2 cellular contexts compared by ENCODE assay signal in genomic region chr13:50187352-50188029, GRCh38.
TF ChIP-seq lines count a peak whose summit lies in the region.

No MANE protein-coding gene starts in this region.

TF ChIP-seq in K562, 482 proteins besides CTCF, POLR2A, EP300 and RAD21 (continued from another document):
- no peak for TF ChIP-seq ZNF639 (CRISPR knock-in tag; conservative IDR thresholded peaks at IDR 0.05 in 1 of 2, IDR thresholded peaks at IDR 0.05 in 1 of 2)
- TF ChIP-seq RFX7 (CRISPR knock-in tag; IDR thresholded peaks at IDR 0.05) = no peak
- peak; percentile 29; the same call in 1 of the 2 replicates for TF ChIP-seq PKNOX1 (IDR thresholded peaks at IDR 0.05)
- peak; percentile 55; the same call in 1 of the 2 replicates for TF ChIP-seq CEBPG (CRISPR knock-in tag; IDR thresholded peaks at IDR 0.05)
- TF ChIP-seq CEBPG (tag; conservative IDR thresholded peaks at IDR 0.05 in 1 of 2, IDR thresholded peaks at IDR 0.05 in 1 of 2) = peak; percentile 74 to 75
- no peak for TF ChIP-seq REST (CRISPR knock-in tag; IDR thresholded peaks at IDR 0.05; ENCODE audit: low read depth)
- TF ChIP-seq POLR3A (IDR thresholded peaks at IDR 0.05; ENCODE audit: borderline replicate concordance, extremely low read depth, insufficient read depth, insufficient read length) = no peak
- no peak for TF ChIP-seq ARHGAP35 (IDR thresholded peaks at IDR 0.05; ENCODE audit: partially characterized antibody)
- TF ChIP-seq ATF3 (IDR thresholded peaks at IDR 0.05) = peak; percentile 29; the same call in 1 of the 2 replicates
- TF ChIP-seq ATF3 (CRISPR knock-in tag; conservative IDR thresholded peaks at IDR 0.05) = no peak
- TF ChIP-seq ZNF586 (CRISPR knock-in tag; conservative IDR thresholded peaks at IDR 0.05) = no peak
- no peak for TF ChIP-seq ZNF830 (CRISPR knock-in tag; IDR thresholded peaks at IDR 0.05)
- TF ChIP-seq KLF10 (CRISPR knock-in tag; IDR thresholded peaks at IDR 0.05) = no peak
- no peak for TF ChIP-seq HDAC2 (IDR thresholded peaks at IDR 0.05)
- no peak for TF ChIP-seq NR2F6 (CRISPR knock-in tag; IDR thresholded peaks at IDR 0.05)
- TF ChIP-seq KAT2B (IDR thresholded peaks at IDR 0.05; ENCODE audit: low read depth, low read length) = no peak
- no peak for TF ChIP-seq ELF4 (CRISPR knock-in tag; IDR thresholded peaks at IDR 0.05)
- TF ChIP-seq GTF2E2 (tag; IDR thresholded peaks at IDR 0.05) = no peak
- TF ChIP-seq EP400 (IDR thresholded peaks at IDR 0.05) = no peak
- no peak for TF ChIP-seq RBM34 (IDR thresholded peaks at IDR 0.05; ENCODE audit: borderline replicate concordance, insufficient read depth, low read length)
- TF ChIP-seq MAX (CRISPR knock-in tag; IDR thresholded peaks at IDR 0.05) = no peak
- no peak for TF ChIP-seq ZNF124 (CRISPR knock-in tag; IDR thresholded peaks at IDR 0.05)
- TF ChIP-seq CXXC5 (CRISPR knock-in tag; IDR thresholded peaks at IDR 0.05) = no peak
- no peak for TF ChIP-seq XRCC5 (IDR thresholded peaks at IDR 0.05; ENCODE audit: low read depth, low read length)
- no peak for TF ChIP-seq ZNF224 (CRISPR knock-in tag; IDR thresholded peaks at IDR 0.05)
- TF ChIP-seq RBM14 (IDR thresholded peaks at IDR 0.05; ENCODE audit: borderline replicate concordance, insufficient read depth, low read depth, low read length) = no peak
- peak; percentile 78 for TF ChIP-seq FOXJ2 (tag; IDR thresholded peaks at IDR 0.05)
- no peak for TF ChIP-seq MED1 (CRISPR knock-in tag; IDR thresholded peaks at IDR 0.05; ENCODE audit: borderline replicate concordance)
- no peak for TF ChIP-seq SMARCE1 (IDR thresholded peaks at IDR 0.05)
- TF ChIP-seq DACH1 (IDR thresholded peaks at IDR 0.05; ENCODE audit: partially characterized antibody) = no peak
- TF ChIP-seq CEBPB (tag; IDR thresholded peaks at IDR 0.05) = peak; percentile 87
- no peak for TF ChIP-seq ARID2 (IDR thresholded peaks at IDR 0.05)

TF ChIP-seq in HepG2, 621 proteins besides CTCF, POLR2A, EP300 and RAD21 (continued from another document and continues in another):
- TF ChIP-seq NRL (CRISPR knock-in tag; IDR thresholded peaks at IDR 0.05; ENCODE audit: borderline replicate concordance) (no peak), ATF5 (CRISPR knock-in tag; IDR thresholded peaks at IDR 0.05; ENCODE audit: low read depth) (no peak), PBX3 (CRISPR knock-in tag; IDR thresholded peaks at IDR 0.05; ENCODE audit: borderline replicate concordance) (no peak), ZNF180 (CRISPR knock-in tag; IDR thresholded peaks at IDR 0.05; ENCODE audit: borderline replicate concordance, low read depth) (no peak), PLSCR1 (CRISPR knock-in tag; IDR thresholded peaks at IDR 0.05; ENCODE audit: borderline replicate concordance) (no peak), KDM2A (CRISPR knock-in tag; IDR thresholded peaks at IDR 0.05; ENCODE audit: borderline replicate concordance, low read depth) (no peak), RBFOX2 (IDR thresholded peaks at IDR 0.05; ENCODE audit: low read depth, low read length) (no peak), ZEB1 (IDR thresholded peaks at IDR 0.05; ENCODE audit: insufficient replicate concordance, low read depth) (no peak), RBAK (CRISPR knock-in tag; IDR thresholded peaks at IDR 0.05) (no peak), GTF3A (CRISPR knock-in tag; conservative IDR thresholded peaks at IDR 0.05) (no peak), HOXA7 (CRISPR knock-in tag; IDR thresholded peaks at IDR 0.05) (no peak), NFKB2 (CRISPR knock-in tag; IDR thresholded peaks at IDR 0.05; ENCODE audit: borderline replicate concordance) (no peak), NFIB (CRISPR knock-in tag; IDR thresholded peaks at IDR 0.05; ENCODE audit: borderline replicate concordance) (no peak), MEIS1 (CRISPR knock-in tag; IDR thresholded peaks at IDR 0.05; ENCODE audit: borderline replicate concordance) (no peak), ZNF549 (CRISPR knock-in tag; IDR thresholded peaks at IDR 0.05) (no peak), ZBTB43 (CRISPR knock-in tag; conservative IDR thresholded peaks at IDR 0.05) (no peak), KLF12 (CRISPR knock-in tag; IDR thresholded peaks at IDR 0.05; ENCODE audit: borderline replicate concordance) (no peak), ZNF570 (CRISPR knock-in tag; IDR thresholded peaks at IDR 0.05; ENCODE audit: borderline replicate concordance) (no peak), EEA1 (CRISPR knock-in tag; IDR thresholded peaks at IDR 0.05; ENCODE audit: borderline replicate concordance) (no peak), KLF11 (CRISPR knock-in tag; IDR thresholded peaks at IDR 0.05) (no peak), ZNF614 (CRISPR knock-in tag; IDR thresholded peaks at IDR 0.05; ENCODE audit: borderline replicate concordance) (peak; percentile 99), HMGXB3 (CRISPR knock-in tag; IDR thresholded peaks at IDR 0.05; ENCODE audit: borderline replicate concordance) (no peak; the same call in 1 of the 2 replicates), HOXA9 (CRISPR knock-in tag; IDR thresholded peaks at IDR 0.05; ENCODE audit: borderline replicate concordance) (no peak), ZNF569 (CRISPR knock-in tag; IDR thresholded peaks at IDR 0.05; ENCODE audit: borderline replicate concordance) (no peak), ZSCAN29 (CRISPR knock-in tag; conservative IDR thresholded peaks at IDR 0.05) (peak; percentile 54; the same call in 1 of the 2 replicates), CC2D1A (CRISPR knock-in tag; IDR thresholded peaks at IDR 0.05) (no peak), ZNF800 (CRISPR knock-in tag; IDR thresholded peaks at IDR 0.05) (no peak), ZKSCAN8 (CRISPR knock-in tag; IDR thresholded peaks at IDR 0.05; ENCODE audit: borderline replicate concordance) (peak; percentile 61; the same call in 1 of the 2 replicates), ZFP41 (CRISPR knock-in tag; IDR thresholded peaks at IDR 0.05; ENCODE audit: borderline replicate concordance) (no peak), ZNF431 (CRISPR knock-in tag; IDR thresholded peaks at IDR 0.05; ENCODE audit: borderline replicate concordance, low read depth) (no peak), JDP2 (CRISPR knock-in tag; IDR thresholded peaks at IDR 0.05; ENCODE audit: borderline replicate concordance) (no peak), SP1 (IDR thresholded peaks at IDR 0.05) (no peak), SP1 (CRISPR knock-in tag; IDR thresholded peaks at IDR 0.05) (no peak), ZFP1 (CRISPR knock-in tag; IDR thresholded peaks at IDR 0.05) (no peak), EED (CRISPR knock-in tag; IDR thresholded peaks at IDR 0.05) (no peak), ZNF143 (CRISPR knock-in tag; IDR thresholded peaks at IDR 0.05) (peak; percentile 52; the same call in 1 of the 2 replicates), ZMYM4 (CRISPR knock-in tag; IDR thresholded peaks at IDR 0.05) (peak; percentile 78), DMAP1 (CRISPR knock-in tag; IDR thresholded peaks at IDR 0.05) (peak; percentile 55), ZNF574 (CRISPR knock-in tag; IDR thresholded peaks at IDR 0.05) (0 out of 2 replicates have a peak, but pooled peaks have one; percentile 23), SALL1 (CRISPR knock-in tag; IDR thresholded peaks at IDR 0.05) (peak; percentile 54; the same call in 1 of the 2 replicates), GMEB2 (CRISPR knock-in tag; IDR thresholded peaks at IDR 0.05; ENCODE audit: low read depth) (no peak)
